Comparison of ENCODE assay signal across 12 cellular contexts in the genomic region with DNA sequence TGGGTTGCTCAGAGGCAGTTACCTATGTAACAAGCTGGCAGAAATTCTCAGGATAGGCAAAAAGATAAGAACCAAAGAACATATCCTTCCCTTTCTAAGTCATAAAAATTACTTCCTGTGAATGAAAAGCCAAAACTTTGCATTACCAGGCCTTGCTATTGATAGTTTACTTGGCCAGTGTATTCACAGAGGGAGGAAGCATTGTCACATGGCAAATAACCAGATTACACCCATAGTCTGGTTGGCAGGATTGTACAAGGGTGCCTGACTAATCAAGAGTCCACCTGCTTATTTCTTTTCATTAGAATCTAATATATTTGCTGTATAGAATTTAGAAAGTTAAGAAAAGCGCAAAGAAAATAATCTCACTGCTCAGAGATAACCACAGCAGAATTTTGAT.
"Had no signal": no experiment of that assay in that cellular context is flagged by ENCODE, and none has a peak within 500 bp of the region (broad histone marks: within the 10 kb centered on the region; RNA-seq: fewer than 3 reads in every experiment).

No MANE protein-coding gene starts in this region.

- H3K27me3 ChIP-seq: heart right ventricle, left lung, neutrophil had no signal

- H3K4me3 ChIP-seq: heart right ventricle, left lung had no signal

- FAIRE-seq: frontal cortex had no signal

- H3K4me3 Mint-ChIP-seq: activated T-helper 1 cell treated with anti-CD3 and anti-CD28 coated beads, Interleukin-12 subunit alpha, Interleukin-12 subunit beta, Interleukin-2, Interleukin-4 antibody, amounts not matched to agents 30 ng/mL and 10 ng/mL and 1 ng/mL, durations not matched to agents 14 hours and 24 hours and 36 hours; natural killer cell; stimulated activated effector memory CD8-positive, alpha-beta T cell treated with anti-CD3 and anti-CD28 coated beads, Interleukin-12 subunit alpha, Interleukin-12 subunit beta, amount 100 ng/mL, for 72 hours had no signal

- ATAC-seq: left lung; natural killer cell; stimulated activated effector memory CD8-positive, alpha-beta T cell treated with anti-CD3 and anti-CD28 coated beads, Interleukin-12 subunit alpha, Interleukin-12 subunit beta, amount 100 ng/mL, for 72 hours had no signal

- DNase-seq: activated naive CD4-positive, alpha-beta T cell; anterior cingulate cortex; effector memory CD4-positive, alpha-beta T cell; heart right ventricle; left lung; mesenchymal stem cell; natural killer cell had no signal

- H3K9me3 ChIP-seq: heart right ventricle, left lung, neutrophil had no signal

- H3K9me3 Mint-ChIP-seq: activated T-helper 1 cell treated with anti-CD3 and anti-CD28 coated beads, Interleukin-12 subunit alpha, Interleukin-12 subunit beta, Interleukin-2, Interleukin-4 antibody, amounts not matched to agents 30 ng/mL and 10 ng/mL and 1 ng/mL, durations not matched to agents 14 hours and 24 hours and 36 hours; natural killer cell; stimulated activated effector memory CD8-positive, alpha-beta T cell treated with anti-CD3 and anti-CD28 coated beads, Interleukin-12 subunit alpha, Interleukin-12 subunit beta, amount 100 ng/mL, for 72 hours had no signal

- H3K36me3 ChIP-seq: heart right ventricle, left lung, neutrophil had no signal

- H3K27ac ChIP-seq: epithelial cell of prostate, heart right ventricle, left lung, neutrophil had no signal

- H3K36me3 Mint-ChIP-seq: natural killer cell had no signal

- H3K27ac Mint-ChIP-seq: activated T-helper 1 cell treated with anti-CD3 and anti-CD28 coated beads, Interleukin-12 subunit alpha, Interleukin-12 subunit beta, Interleukin-2, Interleukin-4 antibody, amounts not matched to agents 30 ng/mL and 10 ng/mL and 1 ng/mL, durations not matched to agents 14 hours and 24 hours and 36 hours; stimulated activated effector memory CD8-positive, alpha-beta T cell treated with anti-CD3 and anti-CD28 coated beads, Interleukin-12 subunit alpha, Interleukin-12 subunit beta, amount 100 ng/mL, for 72 hours had no signal
